ENCODE assay signal across 1 cellular context in the genomic region with DNA sequence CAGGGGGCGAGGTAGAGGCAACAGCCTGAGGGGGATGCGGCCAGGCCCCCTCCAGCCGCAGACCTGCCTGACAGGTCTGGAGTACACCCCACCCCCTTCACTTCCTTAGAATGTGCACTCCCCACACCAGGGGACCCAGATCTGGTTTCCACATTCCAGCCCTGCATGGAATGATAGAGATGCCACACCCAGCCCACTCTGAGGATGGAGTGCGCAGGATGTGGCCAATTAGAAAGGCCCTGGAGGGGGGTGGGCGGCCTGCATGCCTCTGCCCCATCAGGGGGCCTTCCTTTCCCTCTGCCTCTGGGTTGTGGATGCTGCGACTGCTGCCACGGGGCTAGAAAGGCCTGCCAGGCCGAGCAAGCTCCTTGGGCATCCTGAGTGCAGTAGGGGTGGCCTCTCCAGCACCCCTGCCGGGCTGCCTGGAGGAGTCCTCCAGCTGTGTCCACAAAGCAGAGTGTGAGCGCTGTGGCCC.
A peak's percentile ranks its signal among the peaks of the same experiment; 100 is the strongest.
TF ChIP-seq lines count a peak whose summit lies in the region.

No MANE protein-coding gene starts in this region.

TF ChIP-seq in HEK293, 187 proteins besides CTCF, POLR2A, EP300 and RAD21 (continued from another document and continues in another):
- TF ChIP-seq ZNF792 (tag by site-specific recombination; IDR thresholded peaks at IDR 0.05): no peak
- TF ChIP-seq GLIS2 (tag by site-specific recombination; IDR thresholded peaks at IDR 0.05): peak; percentile 58
- TF ChIP-seq ZEB2 (tag by site-specific recombination; IDR thresholded peaks at IDR 0.05): 0 out of 2 replicates have a peak, but pooled peaks have one; percentile 26
- no peak for TF ChIP-seq MEIS1 (CRISPR knock-in tag; IDR thresholded peaks at IDR 0.05; ENCODE audit: borderline replicate concordance)
- TF ChIP-seq REPIN1 (tag by site-specific recombination; IDR thresholded peaks at IDR 0.05; ENCODE audit: low read depth): no peak
- TF ChIP-seq ZNF843 (tag by site-specific recombination; IDR thresholded peaks at IDR 0.05): no peak
- no peak for TF ChIP-seq ZSCAN23 (tag by site-specific recombination; IDR thresholded peaks at IDR 0.05)
- TF ChIP-seq, protein P1, sequence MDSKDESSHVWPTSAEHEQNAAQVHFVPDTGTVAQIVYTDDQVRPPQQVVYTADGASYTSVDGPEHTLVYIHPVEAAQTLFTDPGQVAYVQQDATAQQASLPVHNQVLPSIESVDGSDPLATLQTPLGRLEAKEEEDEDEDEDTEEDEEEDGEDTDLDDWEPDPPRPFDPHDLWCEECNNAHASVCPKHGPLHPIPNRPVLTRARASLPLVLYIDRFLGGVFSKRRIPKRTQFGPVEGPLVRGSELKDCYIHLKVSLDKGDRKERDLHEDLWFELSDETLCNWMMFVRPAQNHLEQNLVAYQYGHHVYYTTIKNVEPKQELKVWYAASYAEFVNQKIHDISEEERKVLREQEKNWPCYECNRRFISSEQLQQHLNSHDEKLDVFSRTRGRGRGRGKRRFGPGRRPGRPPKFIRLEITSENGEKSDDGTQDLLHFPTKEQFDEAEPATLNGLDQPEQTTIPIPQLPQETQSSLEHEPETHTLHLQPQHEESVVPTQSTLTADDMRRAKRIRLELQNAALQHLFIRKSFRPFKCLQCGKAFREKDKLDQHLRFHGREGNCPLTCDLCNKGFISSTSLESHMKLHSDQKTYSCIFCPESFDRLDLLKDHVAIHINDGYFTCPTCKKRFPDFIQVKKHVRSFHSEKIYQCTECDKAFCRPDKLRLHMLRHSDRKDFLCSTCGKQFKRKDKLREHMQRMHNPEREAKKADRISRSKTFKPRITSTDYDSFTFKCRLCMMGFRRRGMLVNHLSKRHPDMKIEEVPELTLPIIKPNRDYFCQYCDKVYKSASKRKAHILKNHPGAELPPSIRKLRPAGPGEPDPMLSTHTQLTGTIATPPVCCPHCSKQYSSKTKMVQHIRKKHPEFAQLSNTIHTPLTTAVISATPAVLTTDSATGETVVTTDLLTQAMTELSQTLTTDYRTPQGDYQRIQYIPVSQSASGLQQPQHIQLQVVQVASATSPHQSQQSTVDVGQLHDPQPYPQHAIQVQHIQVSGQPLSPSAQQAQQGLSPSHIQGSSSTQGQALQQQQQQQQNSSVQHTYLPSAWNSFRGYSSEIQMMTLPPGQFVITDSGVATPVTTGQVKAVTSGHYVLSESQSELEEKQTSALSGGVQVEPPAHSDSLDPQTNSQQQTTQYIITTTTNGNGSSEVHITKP (tag by site-specific recombination; IDR thresholded peaks at IDR 0.05): peak; percentile 70
- TF ChIP-seq SP2 (tag by site-specific recombination; IDR thresholded peaks at IDR 0.05): peak; percentile 31
- TF ChIP-seq KLF16 (tag by site-specific recombination; IDR thresholded peaks at IDR 0.05): no peak
- TF ChIP-seq KLF9 (tag by site-specific recombination; IDR thresholded peaks at IDR 0.05; ENCODE audit: low read depth): peak; percentile 32; the same call in 1 of the 2 replicates
- 0 out of 2 replicates have a peak, but pooled peaks have one; percentile 30 for TF ChIP-seq ZNF24 (tag by site-specific recombination; IDR thresholded peaks at IDR 0.05)
- TF ChIP-seq, protein P2, sequence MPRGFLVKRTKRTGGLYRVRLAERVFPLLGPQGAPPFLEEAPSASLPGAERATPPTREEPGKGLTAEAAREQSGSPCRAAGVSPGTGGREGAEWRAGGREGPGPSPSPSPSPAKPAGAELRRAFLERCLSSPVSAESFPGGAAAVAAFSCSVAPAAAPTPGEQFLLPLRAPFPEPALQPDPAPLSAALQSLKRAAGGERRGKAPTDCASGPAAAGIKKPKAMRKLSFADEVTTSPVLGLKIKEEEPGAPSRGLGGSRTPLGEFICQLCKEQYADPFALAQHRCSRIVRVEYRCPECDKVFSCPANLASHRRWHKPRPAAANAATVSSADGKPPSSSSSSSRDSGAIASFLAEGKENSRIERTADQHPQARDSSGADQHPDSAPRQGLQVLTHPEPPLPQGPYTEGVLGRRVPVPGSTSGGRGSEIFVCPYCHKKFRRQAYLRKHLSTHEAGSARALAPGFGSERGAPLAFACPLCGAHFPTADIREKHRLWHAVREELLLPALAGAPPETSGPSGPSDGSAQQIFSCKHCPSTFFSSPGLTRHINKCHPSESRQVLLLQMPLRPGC (tag by site-specific recombination; IDR thresholded peaks at IDR 0.05): no peak
- no peak for TF ChIP-seq ZNF114 (tag by site-specific recombination; IDR thresholded peaks at IDR 0.05)
- TF ChIP-seq ZNF394 (tag by site-specific recombination; IDR thresholded peaks at IDR 0.05; ENCODE audit: borderline replicate concordance): no peak
- no peak for TF ChIP-seq KLF8 (tag by site-specific recombination; IDR thresholded peaks at IDR 0.05)
- no peak for TF ChIP-seq ZNF37A (tag by site-specific recombination; IDR thresholded peaks at IDR 0.05)
- no peak for TF ChIP-seq ZNF433 (tag by site-specific recombination; IDR thresholded peaks at IDR 0.05; ENCODE audit: low read depth)
- no peak for TF ChIP-seq MYNN (tag by site-specific recombination; IDR thresholded peaks at IDR 0.05; ENCODE audit: borderline replicate concordance)
- TF ChIP-seq ZNF335 (tag by site-specific recombination; conservative IDR thresholded peaks at IDR 0.05): no peak
- no peak for TF ChIP-seq ZNF292 (tag by site-specific recombination; IDR thresholded peaks at IDR 0.05; ENCODE audit: borderline replicate concordance, low read depth)
- no peak for TF ChIP-seq ZNF423 (tag by site-specific recombination; IDR thresholded peaks at IDR 0.05)
- TF ChIP-seq ZNF311 (tag by site-specific recombination; IDR thresholded peaks at IDR 0.05; ENCODE audit: borderline replicate concordance): no peak
- TF ChIP-seq, protein P3, sequence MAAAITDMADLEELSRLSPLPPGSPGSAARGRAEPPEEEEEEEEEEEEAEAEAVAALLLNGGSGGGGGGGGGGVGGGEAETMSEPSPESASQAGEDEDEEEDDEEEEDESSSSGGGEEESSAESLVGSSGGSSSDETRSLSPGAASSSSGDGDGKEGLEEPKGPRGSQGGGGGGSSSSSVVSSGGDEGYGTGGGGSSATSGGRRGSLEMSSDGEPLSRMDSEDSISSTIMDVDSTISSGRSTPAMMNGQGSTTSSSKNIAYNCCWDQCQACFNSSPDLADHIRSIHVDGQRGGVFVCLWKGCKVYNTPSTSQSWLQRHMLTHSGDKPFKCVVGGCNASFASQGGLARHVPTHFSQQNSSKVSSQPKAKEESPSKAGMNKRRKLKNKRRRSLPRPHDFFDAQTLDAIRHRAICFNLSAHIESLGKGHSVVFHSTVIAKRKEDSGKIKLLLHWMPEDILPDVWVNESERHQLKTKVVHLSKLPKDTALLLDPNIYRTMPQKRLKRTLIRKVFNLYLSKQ (tag by site-specific recombination; IDR thresholded peaks at IDR 0.05; ENCODE audit: borderline replicate concordance): no peak
- TF ChIP-seq ZNF664 (tag by site-specific recombination; IDR thresholded peaks at IDR 0.05): no peak
- TF ChIP-seq ZNF112 (tag by site-specific recombination; IDR thresholded peaks at IDR 0.05): no peak
- TF ChIP-seq, protein P4, sequence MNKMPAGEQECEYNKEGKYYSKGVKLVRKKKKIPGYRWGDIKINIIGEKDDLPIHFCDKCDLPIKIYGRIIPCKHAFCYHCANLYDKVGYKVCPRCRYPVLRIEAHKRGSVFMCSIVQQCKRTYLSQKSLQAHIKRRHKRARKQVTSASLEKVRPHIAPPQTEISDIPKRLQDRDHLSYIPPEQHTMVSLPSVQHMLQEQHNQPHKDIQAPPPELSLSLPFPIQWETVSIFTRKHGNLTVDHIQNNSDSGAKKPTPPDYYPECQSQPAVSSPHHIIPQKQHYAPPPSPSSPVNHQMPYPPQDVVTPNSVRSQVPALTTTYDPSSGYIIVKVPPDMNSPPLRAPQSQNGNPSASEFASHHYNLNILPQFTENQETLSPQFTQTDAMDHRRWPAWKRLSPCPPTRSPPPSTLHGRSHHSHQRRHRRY (tag by site-specific recombination; IDR thresholded peaks at IDR 0.05): no peak
- peak; percentile 86 for TF ChIP-seq GLIS1 (tag by site-specific recombination; IDR thresholded peaks at IDR 0.05)
- TF ChIP-seq ZNF76 (tag by site-specific recombination; IDR thresholded peaks at IDR 0.05; ENCODE audit: borderline replicate concordance, low read depth): no peak
- TF ChIP-seq EGR2 (tag by site-specific recombination; IDR thresholded peaks at IDR 0.05; ENCODE audit: low read depth): peak; percentile 63; the same call in 1 of the 2 replicates
- TF ChIP-seq, protein P5, sequence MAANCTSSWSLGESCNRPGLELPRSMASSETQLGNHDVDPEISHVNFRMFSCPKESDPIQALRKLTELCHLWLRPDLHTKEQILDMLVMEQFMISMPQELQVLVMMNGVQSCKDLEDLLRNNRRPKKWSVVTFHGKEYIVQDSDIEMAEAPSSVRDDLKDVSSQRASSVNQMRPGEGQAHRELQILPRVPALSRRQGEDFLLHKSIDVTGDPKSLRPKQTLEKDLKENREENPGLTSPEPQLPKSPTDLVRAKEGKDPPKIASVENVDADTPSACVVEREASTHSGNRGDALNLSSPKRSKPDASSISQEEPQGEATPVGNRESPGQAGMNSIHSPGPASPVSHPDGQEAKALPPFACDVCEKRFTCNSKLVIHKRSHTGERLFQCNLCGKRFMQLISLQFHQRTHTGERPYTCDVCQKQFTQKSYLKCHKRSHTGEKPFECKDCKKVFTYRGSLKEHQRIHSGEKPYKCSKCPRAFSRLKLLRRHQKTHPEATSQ (tag by site-specific recombination; IDR thresholded peaks at IDR 0.05): no peak
- TF ChIP-seq, protein P6, sequence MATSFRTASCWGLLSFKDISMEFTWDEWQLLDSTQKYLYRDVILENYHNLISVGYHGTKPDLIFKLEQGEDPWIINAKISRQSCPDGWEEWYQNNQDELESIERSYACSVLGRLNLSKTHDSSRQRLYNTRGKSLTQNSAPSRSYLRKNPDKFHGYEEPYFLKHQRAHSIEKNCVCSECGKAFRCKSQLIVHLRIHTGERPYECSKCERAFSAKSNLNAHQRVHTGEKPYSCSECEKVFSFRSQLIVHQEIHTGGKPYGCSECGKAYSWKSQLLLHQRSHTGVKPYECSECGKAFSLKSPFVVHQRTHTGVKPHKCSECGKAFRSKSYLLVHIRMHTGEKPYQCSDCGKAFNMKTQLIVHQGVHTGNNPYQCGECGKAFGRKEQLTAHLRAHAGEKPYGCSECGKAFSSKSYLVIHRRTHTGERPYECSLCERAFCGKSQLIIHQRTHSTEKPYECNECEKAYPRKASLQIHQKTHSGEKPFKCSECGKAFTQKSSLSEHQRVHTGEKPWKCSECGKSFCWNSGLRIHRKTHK (tag by site-specific recombination; IDR thresholded peaks at IDR 0.05): no peak
- peak; percentile 22; the same call in 1 of the 2 replicates for TF ChIP-seq IKZF3 (tag by site-specific recombination; IDR thresholded peaks at IDR 0.05)
- no peak for TF ChIP-seq ZNF121 (tag by site-specific recombination; IDR thresholded peaks at IDR 0.05)
- no peak for TF ChIP-seq ZNF426 (tag by site-specific recombination; IDR thresholded peaks at IDR 0.05)
- no peak for TF ChIP-seq ZNF521 (tag by site-specific recombination; IDR thresholded peaks at IDR 0.05)
- no peak for TF ChIP-seq ZNF544 (tag by site-specific recombination; IDR thresholded peaks at IDR 0.05)
- TF ChIP-seq ZNF600 (tag by site-specific recombination; IDR thresholded peaks at IDR 0.05): no peak
- no peak for TF ChIP-seq SCRT2 (tag by site-specific recombination; IDR thresholded peaks at IDR 0.05)
- TF ChIP-seq ZNF747 (tag by site-specific recombination; IDR thresholded peaks at IDR 0.05): no peak
- TF ChIP-seq SP3 (tag by site-specific recombination; IDR thresholded peaks at IDR 0.05): no peak
- no peak for TF ChIP-seq ZNF837 (tag by site-specific recombination; IDR thresholded peaks at IDR 0.05)
- no peak for TF ChIP-seq ZNF155 (tag by site-specific recombination; IDR thresholded peaks at IDR 0.05)
- TF ChIP-seq ZNF626 (tag by site-specific recombination; IDR thresholded peaks at IDR 0.05): no peak
- no peak for TF ChIP-seq ZNF223 (tag by site-specific recombination; IDR thresholded peaks at IDR 0.05)
- peak; percentile 89 for TF ChIP-seq KLF10 (tag by site-specific recombination; IDR thresholded peaks at IDR 0.05)
- TF ChIP-seq YY1 (tag by site-specific recombination; IDR thresholded peaks at IDR 0.05): no peak
- TF ChIP-seq ZBTB7A (tag by site-specific recombination; IDR thresholded peaks at IDR 0.05; ENCODE audit: low read depth): no peak
- TF ChIP-seq, protein P7, sequence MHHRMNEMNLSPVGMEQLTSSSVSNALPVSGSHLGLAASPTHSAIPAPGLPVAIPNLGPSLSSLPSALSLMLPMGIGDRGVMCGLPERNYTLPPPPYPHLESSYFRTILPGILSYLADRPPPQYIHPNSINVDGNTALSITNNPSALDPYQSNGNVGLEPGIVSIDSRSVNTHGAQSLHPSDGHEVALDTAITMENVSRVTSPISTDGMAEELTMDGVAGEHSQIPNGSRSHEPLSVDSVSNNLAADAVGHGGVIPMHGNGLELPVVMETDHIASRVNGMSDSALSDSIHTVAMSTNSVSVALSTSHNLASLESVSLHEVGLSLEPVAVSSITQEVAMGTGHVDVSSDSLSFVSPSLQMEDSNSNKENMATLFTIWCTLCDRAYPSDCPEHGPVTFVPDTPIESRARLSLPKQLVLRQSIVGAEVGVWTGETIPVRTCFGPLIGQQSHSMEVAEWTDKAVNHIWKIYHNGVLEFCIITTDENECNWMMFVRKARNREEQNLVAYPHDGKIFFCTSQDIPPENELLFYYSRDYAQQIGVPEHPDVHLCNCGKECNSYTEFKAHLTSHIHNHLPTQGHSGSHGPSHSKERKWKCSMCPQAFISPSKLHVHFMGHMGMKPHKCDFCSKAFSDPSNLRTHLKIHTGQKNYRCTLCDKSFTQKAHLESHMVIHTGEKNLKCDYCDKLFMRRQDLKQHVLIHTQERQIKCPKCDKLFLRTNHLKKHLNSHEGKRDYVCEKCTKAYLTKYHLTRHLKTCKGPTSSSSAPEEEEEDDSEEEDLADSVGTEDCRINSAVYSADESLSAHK (tag by site-specific recombination; IDR thresholded peaks at IDR 0.05): no peak
- TF ChIP-seq ZNF391 (tag by site-specific recombination; IDR thresholded peaks at IDR 0.05; ENCODE audit: borderline replicate concordance, low read depth): no peak
- TF ChIP-seq ZNF416 (tag by site-specific recombination; IDR thresholded peaks at IDR 0.05): no peak
- TF ChIP-seq, protein P8, sequence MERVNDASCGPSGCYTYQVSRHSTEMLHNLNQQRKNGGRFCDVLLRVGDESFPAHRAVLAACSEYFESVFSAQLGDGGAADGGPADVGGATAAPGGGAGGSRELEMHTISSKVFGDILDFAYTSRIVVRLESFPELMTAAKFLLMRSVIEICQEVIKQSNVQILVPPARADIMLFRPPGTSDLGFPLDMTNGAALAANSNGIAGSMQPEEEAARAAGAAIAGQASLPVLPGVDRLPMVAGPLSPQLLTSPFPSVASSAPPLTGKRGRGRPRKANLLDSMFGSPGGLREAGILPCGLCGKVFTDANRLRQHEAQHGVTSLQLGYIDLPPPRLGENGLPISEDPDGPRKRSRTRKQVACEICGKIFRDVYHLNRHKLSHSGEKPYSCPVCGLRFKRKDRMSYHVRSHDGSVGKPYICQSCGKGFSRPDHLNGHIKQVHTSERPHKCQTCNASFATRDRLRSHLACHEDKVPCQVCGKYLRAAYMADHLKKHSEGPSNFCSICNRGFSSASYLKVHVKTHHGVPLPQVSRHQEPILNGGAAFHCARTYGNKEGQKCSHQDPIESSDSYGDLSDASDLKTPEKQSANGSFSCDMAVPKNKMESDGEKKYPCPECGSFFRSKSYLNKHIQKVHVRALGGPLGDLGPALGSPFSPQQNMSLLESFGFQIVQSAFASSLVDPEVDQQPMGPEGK (tag by site-specific recombination; IDR thresholded peaks at IDR 0.05): 0 out of 2 replicates have a peak, but pooled peaks have one; percentile 9
